Comparison of ENCODE assay signal across 31 cellular contexts in the genomic region with DNA sequence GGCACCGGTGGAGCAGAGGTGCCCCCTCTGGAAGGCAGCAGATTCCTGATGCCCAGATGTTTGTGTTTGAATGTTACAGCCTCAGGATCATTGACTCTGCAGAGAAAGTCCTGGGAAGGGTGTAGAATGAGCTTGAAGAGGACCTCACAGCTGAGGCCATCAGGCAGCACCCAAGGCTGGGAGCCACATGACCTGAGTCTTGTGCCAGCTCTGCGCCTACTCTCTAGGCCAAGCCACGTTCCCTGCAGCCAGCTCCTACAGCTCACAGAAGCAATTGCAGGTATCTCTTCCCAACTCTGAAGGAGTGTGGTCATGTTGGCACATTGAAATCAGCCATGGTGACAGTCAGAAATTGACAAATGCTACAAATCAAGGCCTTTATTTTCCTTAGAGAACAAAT. TPM values are rescaled to one million over a fixed set of nuclear protein-coding genes. Genes with fewer than 3 reads are reported as not detected.
"Had no signal": no experiment of that assay in that cellular context is flagged by ENCODE, and none has a peak within 500 bp of the region (broad histone marks: within the 10 kb centered on the region; RNA-seq: fewer than 3 reads in every experiment).

No MANE protein-coding gene starts in this region.

- H3K27me3 ChIP-seq: body of pancreas, brain microvascular endothelial cell, breast epithelium had no signal

- H3K36me3 ChIP-seq: brain microvascular endothelial cell, breast epithelium had no signal

- ATAC-seq: activated CD8-positive, alpha-beta T cell treated with anti-CD3 and anti-CD28 coated beads for 36 hours; activated naive CD8-positive, alpha-beta T cell treated with anti-CD3 and anti-CD28 coated beads, Interleukin-2, amount 50 U/mL, for 24 hours; activated T-cell treated with anti-CD3 and anti-CD28 coated beads, Interleukin-2, amount 50 U/mL, for 4 hours; activated T-cell treated with anti-CD3 and anti-CD28 coated beads, Interleukin-2, amount 50 U/mL, for 72 hours; activated T-helper 17 cell treated with anti-CD3 and anti-CD28 coated beads, Interleukin-2, amount 50 U/mL, for 72 hours; body of pancreas had no signal

- DNase-seq: activated B cell treated with CpG ODN at 0.5 μM for 24 hours; activated CD4-positive, alpha-beta memory T cell treated with anti-CD3 and anti-CD28 coated beads for 36 hours; activated CD4-positive, alpha-beta T cell treated with anti-CD3 and anti-CD28 coated beads for 4 hours; activated CD4-positive, alpha-beta T cell treated with anti-CD3 and anti-CD28 coated beads, Interleukin-2, amount 10 ng/mL, durations not matched to agents 24 days and 14 days; activated CD4-positive, alpha-beta T cell treated with anti-CD3 and anti-CD28 coated beads, Interleukin-2, amount 50 U/mL, for 1 hour; activated CD4-positive, alpha-beta T cell treated with anti-CD3 and anti-CD28 coated beads, Interleukin-2, amount 50 U/mL, for 4 hours; activated CD4-positive, CD25-positive, alpha-beta regulatory T cell treated with anti-CD3 and anti-CD28 coated beads, Interleukin-2, amount 50 U/mL, for 72 hours; activated CD8-positive, alpha-beta memory T cell treated with anti-CD3 and anti-CD28 coated beads, Interleukin-2, amount 50 U/mL, for 4 hours; activated CD8-positive, alpha-beta T cell treated with anti-CD3 and anti-CD28 coated beads for 36 hours; activated effector memory CD4-positive, alpha-beta T cell treated with anti-CD3 and anti-CD28 coated beads, Interleukin-2, amount 50 U/mL, for 16 hours; activated naive CD4-positive, alpha-beta T cell treated with anti-CD3 and anti-CD28 coated beads, Interleukin-2, amount 10 ng/mL, durations not matched to agents 7 days and 5 days; activated naive CD4-positive, alpha-beta T cell treated with Interleukin-2 at 50 U/mL for 16 hours; activated naive CD8-positive, alpha-beta T cell treated with anti-CD3 and anti-CD28 coated beads, Interleukin-2, amount 10 ng/mL, durations not matched to agents 7 days and 5 days; activated naive CD8-positive, alpha-beta T cell treated with anti-CD3 and anti-CD28 coated beads, Interleukin-2, amount 50 U/mL, for 24 hours; activated T-cell treated with anti-CD3 and anti-CD28 coated beads for 4 hours; activated T-cell treated with anti-CD3 and anti-CD28 coated beads, Interleukin-2, amount 50 U/mL, for 1 hour; activated T-cell treated with anti-CD3 and anti-CD28 coated beads, Interleukin-2, amount 50 U/mL, for 4 hours; activated T-cell treated with anti-CD3 and anti-CD28 coated beads, Interleukin-2, amount 50 U/mL, for 72 hours; amygdala; aorta; body of pancreas; brain microvascular endothelial cell; central memory CD4-positive, alpha-beta T cell; T-helper 2 cell; T-helper 9 cell had no signal

- H3K4me1 ChIP-seq: body of pancreas, breast epithelium had no signal

- H3K27ac ChIP-seq: body of pancreas, brain microvascular endothelial cell, breast epithelium, VCaP had no signal

- H3K9me3 ChIP-seq: body of pancreas, breast epithelium had no signal

- H3K4me3 ChIP-seq: body of pancreas, breast epithelium had no signal

RNA-seq across cellular contexts. Expression of gene GRHL3, which starts 36.3 kb away (rescaled TPM):
- total RNA-seq: activated CD4-positive, alpha-beta memory T cell treated with anti-CD3 and anti-CD28 coated beads for 36 hours; activated CD4-positive, alpha-beta T cell treated with anti-CD3 and anti-CD28 coated beads, Interleukin-2, amount 10 ng/mL, durations not matched to agents 24 days and 14 days; activated CD8-positive, alpha-beta memory T cell treated with anti-CD3 and anti-CD28 coated beads for 36 hours; activated CD8-positive, alpha-beta T cell treated with anti-CD3 and anti-CD28 coated beads for 36 hours; activated naive CD8-positive, alpha-beta T cell treated with anti-CD3 and anti-CD28 coated beads, Interleukin-2, amount 10 ng/mL, durations not matched to agents 7 days and 5 days; activated T-cell treated with anti-CD3 and anti-CD28 coated beads, Interleukin-2, amount 50 U/mL, for 4 hours; activated T-helper 1 cell treated with anti-CD3 and anti-CD28 coated beads, Interleukin-12 subunit alpha, Interleukin-12 subunit beta, Interleukin-2, Interleukin-4 antibody, amounts not matched to agents 30 ng/mL and 10 ng/mL and 1 ng/mL, durations not matched to agents 14 hours and 24 hours and 36 hours; activated T-helper 17 cell treated with anti-CD3 and anti-CD28 coated beads, Interleukin-2, amount 50 U/mL, for 72 hours; aorta; body of pancreas; cardiac septum had no signal
